ENCODE assay signal across 15 cellular contexts in the genomic region with DNA sequence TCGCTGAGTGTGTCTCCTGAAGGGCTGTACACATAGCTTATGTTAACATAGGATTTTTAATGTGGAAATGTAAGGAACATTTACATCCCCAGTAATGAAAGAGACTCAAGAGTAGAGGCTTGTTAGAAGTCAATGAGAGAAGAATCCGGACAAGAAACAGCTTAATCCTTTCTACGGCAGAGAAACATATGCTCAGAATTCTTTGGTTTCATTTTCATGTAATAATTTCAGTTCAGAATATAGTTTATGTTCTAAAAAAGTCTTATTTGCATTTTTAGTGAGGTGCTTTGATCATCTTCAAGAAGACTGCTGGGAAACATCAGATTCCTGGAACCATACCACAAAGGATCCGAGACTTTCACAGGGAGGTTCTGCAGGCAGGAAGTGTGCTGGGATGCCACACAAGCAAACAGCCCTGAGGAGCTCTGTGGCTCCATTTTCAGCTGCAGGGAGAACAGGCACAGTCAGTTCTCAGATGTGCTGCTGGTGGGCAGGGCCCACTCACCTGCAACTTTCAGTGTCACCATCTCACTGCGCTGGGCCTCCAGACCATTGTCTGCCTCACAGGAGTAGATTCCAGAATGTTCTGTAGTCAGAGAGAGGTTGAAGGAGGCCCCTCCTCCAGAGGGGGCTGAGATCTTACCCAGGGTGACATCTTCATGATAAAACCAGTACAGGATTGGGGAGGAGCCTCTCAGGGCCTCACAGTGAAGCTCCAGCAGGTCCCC. TPM values are rescaled to one million over a fixed set of nuclear protein-coding genes. Genes with fewer than 3 reads are reported as not detected.
DNase-seq lines count a peak whose midpoint lies in the region; ATAC-seq lines count a peak whose summit lies in the region.
"Had no signal": no experiment of that assay in that cellular context is flagged by ENCODE, and none has a peak within 500 bp of the region (broad histone marks: within the 10 kb centered on the region; RNA-seq: fewer than 3 reads in every experiment).

No MANE protein-coding gene starts in this region.

- H4K5ac ChIP-seq in mesendoderm (ENCODE audit: low read length) = no peak overlapping the region

- H3K4me2 ChIP-seq in mesendoderm (ENCODE audit: low read length) = no peak overlapping the region

- no peaks in the 10 kb centered on the region for H3K79me1 ChIP-seq in mesendoderm (ENCODE audit: low read length)

- H3K23ac ChIP-seq in mesendoderm (ENCODE audit: low read length) = no peak overlapping the region

- peak; percentile 6 for DNase-seq in mesendoderm
- DNase-seq in mesenteric fat pad (ENCODE audit: low spot score) = no peak
- DNase-seq in A172 (ENCODE audit: low spot score) = no peak
- no peak for DNase-seq in NOMO-1 treated with dmso at 0.1 percent for 144 hours (lab: John Stamatoyannopoulos, UW; ENCODE audit: unreplicated experiment)
- DNase-seq: activated CD4-positive, alpha-beta T cell treated with anti-CD3 and anti-CD28 coated beads for 48 hours; dermis blood vessel endothelial cell; DMS 273 treated with DMSO at 0.1 percent for 48 hours; foreskin melanocyte; NCI-H748 treated with DMSO at 0.1 percent for 48 hours had no signal

- H3K4ac ChIP-seq in mesendoderm (ENCODE audit: low read depth, low read length) = no peak overlapping the region

- H2BK15ac ChIP-seq in mesendoderm (replicated peaks; ENCODE audit: low read depth) = no peak overlapping the region

- no peaks in the 10 kb centered on the region for H3K36me3 ChIP-seq in mesendoderm (ENCODE audit: control insufficient read depth, insufficient read depth, low read length)

- H2BK120ac ChIP-seq in mesendoderm (ENCODE audit: low read depth, low read length) = no peak overlapping the region

- H3K9ac ChIP-seq in mesendoderm (ENCODE audit: low read length) = no peak overlapping the region

- no peak overlapping the region for H2AK5ac ChIP-seq in mesendoderm (ENCODE audit: low read length)

- H3K4me1 ChIP-seq in mesendoderm (ENCODE audit: control insufficient read depth, low read depth, low read length) = no peaks in the 10 kb centered on the region

- H3K56ac ChIP-seq in mesendoderm (ENCODE audit: low read length) = no peak overlapping the region

- no peak overlapping the region for H3K4me3 ChIP-seq in mesendoderm (ENCODE audit: low read length)
- H3K4me3 ChIP-seq: SK-N-MC had no signal

- H4K8ac ChIP-seq in mesendoderm (ENCODE audit: low read depth, low read length) = no peak overlapping the region

- no peaks in the 10 kb centered on the region for H3K27me3 ChIP-seq in mesendoderm (ENCODE audit: insufficient read depth, low read length, poor library complexity)

- no peak overlapping the region for H3K18ac ChIP-seq in mesendoderm (ENCODE audit: low read length)

- no peak overlapping the region for H3K27ac ChIP-seq in mesendoderm (ENCODE audit: low read depth, low read length)
- H3K27ac ChIP-seq: SK-N-MC had no signal

- WGBS in mesendoderm (ENCODE audit: extremely low coverage, insufficient coverage, low lambda C conversion rate) = no CpG with 5 or more reads among the region's 5 CpGs

- H3K79me2 ChIP-seq in mesendoderm (ENCODE audit: control insufficient read depth, insufficient read depth, low read length) = no peaks in the 10 kb centered on the region

- H2BK5ac ChIP-seq in mesendoderm (ENCODE audit: low read length) = no peak overlapping the region

- ATAC-seq in GM18873 (IDR thresholded peaks at IDR 0.05; ENCODE audit: low FRiP score, unreplicated experiment) (peak; percentile 48), GM21515 (IDR thresholded peaks at IDR 0.05; ENCODE audit: unreplicated experiment) (peak; percentile 86), HG03103 (IDR thresholded peaks at IDR 0.05; ENCODE audit: low read depth, unreplicated experiment) (peak; percentile 65)
- ATAC-seq: left colon had no signal

RNA-seq across cellular contexts. Expression of a gene that starts 28.4 kb away (rescaled TPM):
- polyA plus RNA-seq in mesendoderm (2013, experiment 1 of 2) = 0.53 TPM
- polyA plus RNA-seq in mesendoderm (2013, experiment 2 of 2) = 0.52 TPM
- 0.13 TPM for total RNA-seq in mesenteric fat pad
- total RNA-seq in A172 (2014; rRNA removed; shearing (Covaris generic)) = not detected in 2 replicates
- total RNA-seq: dermis blood vessel endothelial cell, temporal lobe had no signal
